ENCODE assay signal across 25 cellular contexts in the genomic region with DNA sequence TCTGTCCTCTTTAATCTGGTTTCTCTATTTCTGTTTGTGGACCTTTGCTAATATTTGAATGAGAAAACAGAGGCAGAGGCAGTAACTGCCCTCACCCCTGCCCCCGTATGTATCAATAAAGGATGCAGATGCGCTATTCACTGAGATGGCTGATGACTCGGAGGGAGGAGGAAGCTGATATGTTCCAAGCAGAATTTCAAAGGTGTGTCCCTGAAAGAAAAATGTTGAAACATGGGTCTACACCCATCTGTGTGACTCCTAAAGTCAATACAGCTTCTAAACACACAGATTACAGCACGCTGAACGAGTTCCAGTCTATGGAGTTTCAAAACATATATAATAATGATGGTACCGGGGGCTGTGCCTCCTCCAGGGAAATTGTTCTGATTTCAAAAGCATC. TPM values are rescaled to one million over a fixed set of nuclear protein-coding genes. Genes with fewer than 3 reads are reported as not detected.
DNase-seq lines count a peak whose midpoint lies in the region; ATAC-seq and TF ChIP-seq lines count a peak whose summit lies in the region.
"Had no signal": no experiment of that assay in that cellular context is flagged by ENCODE, and none has a peak within 500 bp of the region (broad histone marks: within the 10 kb centered on the region; RNA-seq: fewer than 3 reads in every experiment).

No MANE protein-coding gene starts in this region.

- no peaks in the 10 kb centered on the region for H3K79me2 ChIP-seq in PC-3 (ENCODE audit: low read length)

- H3F3A ChIP-seq in PC-3 (ENCODE audit: low read length, unreplicated experiment), result no peaks in the 10 kb centered on the region

- no TSS peak for BruUV-seq in PC-3 (replicated peaks; lab: Mats Ljungman, UMichigan)

- ATAC-seq in PC-3, result peak; percentile 80
- peak; percentile 91 for ATAC-seq in esophagus mucosa
- no peak for ATAC-seq in GM21367 (IDR thresholded peaks at IDR 0.05; ENCODE audit: unreplicated experiment)
- ATAC-seq: activated naive CD8-positive, alpha-beta T cell treated with anti-CD3 and anti-CD28 coated beads, Interleukin-2, amount 50 U/mL, for 24 hours; effector memory CD8-positive, alpha-beta T cell; stimulated activated naive CD8-positive, alpha-beta T cell treated with anti-CD3 and anti-CD28 coated beads, Interleukin-15, Interleukin-2, amounts not matched to agents 100 U/mL and 50 U/mL, for 24 hours had no signal

- H3K9me3 ChIP-seq in PC-3 (ENCODE audit: low read length), result no peaks in the 10 kb centered on the region
- H3K9me3 ChIP-seq: ovary, SJSA1, testis had no signal

- H3K4me3 Mint-ChIP-seq in glutamatergic neuron (ENCODE audit: unreplicated experiment), result no peak overlapping the region
- H3K4me3 Mint-ChIP-seq: activated naive CD8-positive, alpha-beta T cell treated with anti-CD3 and anti-CD28 coated beads, Interleukin-2, amount 50 U/mL, for 24 hours; CD14-positive monocyte; effector memory CD8-positive, alpha-beta T cell had no signal

- H4K20me1 ChIP-seq in PC-3 (ENCODE audit: low read length), result no peaks in the 10 kb centered on the region

- TF ChIP-seq CTCF in PC-3 (conservative IDR thresholded peaks at IDR 0.05; ENCODE audit: low read depth, low read length) (no peak), glutamatergic neuron (IDR thresholded peaks at IDR 0.05; ENCODE audit: partially characterized antibody, unreplicated experiment) (no peak)

- H3K9me3 Mint-ChIP-seq in glutamatergic neuron (ENCODE audit: unreplicated experiment), result no peaks in the 10 kb centered on the region
- H3K9me3 Mint-ChIP-seq: activated naive CD8-positive, alpha-beta T cell treated with anti-CD3 and anti-CD28 coated beads, Interleukin-2, amount 50 U/mL, for 24 hours; CD14-positive monocyte; effector memory CD8-positive, alpha-beta T cell had no signal

- H2AFZ ChIP-seq in PC-3 (ENCODE audit: low read length), result no peak overlapping the region

- H3K36me3 Mint-ChIP-seq in glutamatergic neuron (ENCODE audit: unreplicated experiment), result no peaks in the 10 kb centered on the region
- H3K36me3 Mint-ChIP-seq: CD14-positive monocyte had no signal

- CTCF ChIA-PET in PC-3 (lab: Charles Lee), result no interaction called here

- H3K27me3 ChIP-seq in PC-3 (ENCODE audit: low read length), result no peaks in the 10 kb centered on the region
- H3K27me3 ChIP-seq: ovary, SJSA1, testis had no signal

- no peaks in the 10 kb centered on the region for H3K9me2 ChIP-seq in PC-3 (replicated peaks; ENCODE audit: low read length)

- peak; percentile 8 to 22 for DNase-seq in SHP77 (lab: John Stamatoyannopoulos, UW)
- no peak for DNase-seq in SHP77 treated with DMSO at 0.1 percent for 48 hours (lab: John Stamatoyannopoulos, UW)
- DNase-seq in PC-3, result peak; percentile 71
- no peak for DNase-seq in glutamatergic neuron
- DNase-seq in stimulated activated CD8-positive, alpha-beta memory T cell treated with anti-CD3 and anti-CD28 coated beads, Interleukin-4, amount 100 ng/mL, for 48 hours, result no peak
- no peak for DNase-seq in cardiac septum (ENCODE audit: low spot score)
- DNase-seq: activated CD4-positive, alpha-beta T cell treated with anti-CD3 and anti-CD28 coated beads for 4 hours; activated naive CD8-positive, alpha-beta T cell treated with anti-CD3 and anti-CD28 coated beads, Interleukin-2, amount 50 U/mL, for 24 hours; activated T-cell treated with anti-CD3 and anti-CD28 coated beads, Interleukin-2, amount 50 U/mL, for 48 hours; central memory CD4-positive, alpha-beta T cell; effector memory CD8-positive, alpha-beta T cell; EL; NCI-H1105; NCI-H187; ovary; stimulated activated CD4-positive, alpha-beta T cell treated with anti-CD3 and anti-CD28 coated beads, Interleukin-1b, Interleukin-23, amount 100 ng/mL, for 48 hours; stimulated activated naive CD8-positive, alpha-beta T cell treated with anti-CD3 and anti-CD28 coated beads, Interleukin-15, Interleukin-2, amounts not matched to agents 100 U/mL and 50 U/mL, for 24 hours; T1000; testis had no signal

- no peak overlapping the region for H3K27ac ChIP-seq in PC-3 (ENCODE audit: low read length)
- H3K27ac ChIP-seq: ovary, SJSA1, testis had no signal

- H3K4me2 ChIP-seq in PC-3 (ENCODE audit: low read length), result peak overlapping the region; percentile 19
- H3K4me2 ChIP-seq: smooth muscle cell had no signal

- no peak overlapping the region for H3K9ac ChIP-seq in PC-3 (ENCODE audit: low read length)

- H3K4me3 ChIP-seq in PC-3 (ENCODE audit: low read length), result no peak overlapping the region
- H3K4me3 ChIP-seq: lung, ovary, SJSA1, smooth muscle cell, testis had no signal

- no peaks in the 10 kb centered on the region for H3K36me3 ChIP-seq in PC-3 (ENCODE audit: low read depth, low read length)
- H3K36me3 ChIP-seq: ovary, SJSA1 had no signal

- intact Hi-C loops in PC-3 (cut with micrococcal nuclease), result loop anchor here (1.0 kb wide), 1 partner anchor 39 kb away; the partner anchor contains the start of gene EPHA4
- intact Hi-C loops in cardiac septum (cut with DNase I), result no loop called here

- peaks cover 3% of the 10 kb centered on the region for H3K4me1 Mint-ChIP-seq in glutamatergic neuron (ENCODE audit: low read depth, unreplicated experiment)
- H3K4me1 Mint-ChIP-seq: CD14-positive monocyte had no signal

- peaks cover 18% of the 10 kb centered on the region for H3K4me1 ChIP-seq in PC-3 (ENCODE audit: insufficient read depth, low read length)

- POLR2A ChIA-PET in PC-3 (lab: Charles Lee; ENCODE audit: unreplicated experiment), result no interaction called here

- H3K27ac Mint-ChIP-seq in glutamatergic neuron (ENCODE audit: unreplicated experiment), result no peak overlapping the region
- H3K27ac Mint-ChIP-seq: activated naive CD8-positive, alpha-beta T cell treated with anti-CD3 and anti-CD28 coated beads, Interleukin-2, amount 50 U/mL, for 24 hours; CD14-positive monocyte; effector memory CD8-positive, alpha-beta T cell had no signal

- H3K27me3 Mint-ChIP-seq in glutamatergic neuron (ENCODE audit: unreplicated experiment), result peaks cover 4% of the 10 kb centered on the region
- H3K27me3 Mint-ChIP-seq: activated naive CD8-positive, alpha-beta T cell treated with anti-CD3 and anti-CD28 coated beads, Interleukin-2, amount 50 U/mL, for 24 hours; effector memory CD8-positive, alpha-beta T cell had no signal

RNA-seq across cellular contexts. Expression of gene EPHA4, which starts 38.8 kb away (rescaled TPM):
- 3.3 and 3.6 TPM in 2 replicates for total RNA-seq in PC-3 (2014; rRNA removed)
- 16.9 TPM for total RNA-seq in esophagus mucosa
- total RNA-seq in glutamatergic neuron (ENCODE audit: unreplicated experiment), result 57.2 TPM
- total RNA-seq in cardiac septum, result 72.6 TPM

Comparison
In these comparisons a context has a peak if more than half of its experiments do, and no peak if none do; other contexts are left out.
1. DNase-seq: peak in SHP77 (2 of 2) and PC-3 (single experiment); none in SHP77 treated with DMSO at 0.1 percent for 48 hours (single experiment), glutamatergic neuron (single experiment), stimulated activated CD8-positive, alpha-beta memory T cell treated with anti-CD3 and anti-CD28 coated beads, Interleukin-4, amount 100 ng/mL, for 48 hours (single experiment) and cardiac septum (single experiment).